ENCODE assay signal across 28 cellular contexts in the genomic region with DNA sequence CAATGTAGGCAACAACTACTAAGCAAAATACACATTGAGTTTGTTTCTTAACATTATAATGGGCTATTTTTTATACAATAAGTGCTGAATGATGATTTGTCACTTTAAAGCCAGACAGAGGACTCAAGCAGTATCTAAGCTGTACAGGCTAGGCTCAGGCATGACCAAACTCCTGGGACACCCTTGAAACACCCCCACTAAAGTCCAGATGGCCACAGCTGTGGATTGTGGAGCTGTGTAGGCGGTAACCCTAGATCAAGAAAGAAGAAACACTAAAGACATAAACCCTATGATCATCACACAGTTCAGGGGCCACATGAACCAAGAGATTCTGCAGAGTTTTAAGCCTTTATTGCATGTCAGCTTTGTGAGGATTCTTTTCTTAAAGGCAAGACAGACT. TPM values are rescaled to one million over a fixed set of nuclear protein-coding genes. Genes with fewer than 3 reads are reported as not detected.
DNase-seq lines count a peak whose midpoint lies in the region; ATAC-seq, FAIRE-seq and TF ChIP-seq lines count a peak whose summit lies in the region.
"Had no signal": no experiment of that assay in that cellular context is flagged by ENCODE, and none has a peak within 500 bp of the region (broad histone marks: within the 10 kb centered on the region; RNA-seq: fewer than 3 reads in every experiment).

No MANE protein-coding gene starts in this region.

- DNase-seq in Right ventricle myocardium inferior (ENCODE audit: missing footprints) (no peak), cardiac septum (ENCODE audit: low spot score) (no peak), K562 (ENCODE audit: extremely low read depth in 1 of 4, low spot score in 3 of 4) (no peak), left kidney (ENCODE audit: low read depth, low spot score) (peak; percentile 68), upper lobe of left lung (no peak), NCI-H1105 (lab: John Stamatoyannopoulos, UW) (no peak), iPS-NIHi11 (ENCODE audit: low spot score) (no peak), NCI-H1048 (lab: John Stamatoyannopoulos, UW) (no peak)
- DNase-seq: 8988T; activated naive CD4-positive, alpha-beta T cell treated with Interleukin-2 at 50 U/mL for 16 hours; AML-193; DMS79; GDM1; hippocampal formation; immature natural killer cell; Kasumi-1; natural killer cell; NCI-H1694; NCI-H510A; PC-9; SHP77 treated with DMSO at 0.1 percent for 48 hours; stimulated activated CD8-positive, alpha-beta memory T cell treated with anti-CD3 and anti-CD28 coated beads, Interleukin-4, amount 100 ng/mL, for 48 hours; stomach; T-helper 9 cell had no signal

- TF ChIP-seq POLR2A in K562 (conservative IDR thresholded peaks at IDR 0.05), result no peak
- TF ChIP-seq POLR2A in upper lobe of left lung (IDR thresholded peaks at IDR 0.05), result no peak

- H3K36me3 ChIP-seq in K562 (ENCODE audit: control insufficient read depth, insufficient read depth, low read length) (peaks cover 46% of the 10 kb centered on the region), upper lobe of left lung (peaks cover 0 to 7% (median 0%) of the 10 kb centered on the region in 4 donors)
- H3K36me3 ChIP-seq: adrenal gland, thyroid gland had no signal

- no peak overlapping the region for H3K9ac ChIP-seq in K562 (ENCODE audit: insufficient read depth in 1 of 2, low read depth in 2 of 2, low read length in 2 of 2)

- TF ChIP-seq CTCF in K562 (IDR thresholded peaks at IDR 0.05 in 2 of 3, conservative IDR thresholded peaks at IDR 0.05 in 1 of 3; ENCODE audit: insufficient read depth in 2 of 3, low read depth in 1 of 3, low read length in 3 of 3) (no peak), upper lobe of left lung (IDR thresholded peaks at IDR 0.05) (no peak)

- ATAC-seq in Right ventricle myocardium inferior, result peak; percentile 62
- no peak for ATAC-seq in K562
- ATAC-seq in upper lobe of left lung (ENCODE audit: low FRiP score in 2 of 2), result peak; percentile 28 to 59
- ATAC-seq: natural killer cell had no signal

- CTCF ChIA-PET in K562 (lab: Yijun Ruan, JAX; ENCODE audit: low intra/inter-chr PET ratio), result no interaction called here

- TF ChIP-seq RAD21 in K562 (CRISPR knock-in tag; conservative IDR thresholded peaks at IDR 0.05 in 1 of 2, IDR thresholded peaks at IDR 0.05 in 1 of 2), result no peak

- H3K4me1 ChIP-seq in K562 (replicated peaks in 1 of 2; ENCODE audit: control insufficient read depth in 2 of 2, insufficient read depth in 2 of 2, low read length in 2 of 2) (no peaks in the 10 kb centered on the region; a peak in 1 of 5 replicates), upper lobe of left lung (no peaks in the 10 kb centered on the region)
- H3K4me1 ChIP-seq: adrenal gland, HAP-1, stomach, thyroid gland had no signal

- in situ Hi-C loops in K562 (cut with MboI), result no loop called here

- no peak for TF ChIP-seq EP300 in K562 (IDR thresholded peaks at IDR 0.05; ENCODE audit: low read length)
- TF ChIP-seq EP300 in upper lobe of left lung (IDR thresholded peaks at IDR 0.05), result no peak

- POLR2A ChIA-PET in K562 (lab: Yijun Ruan, JAX), result no interaction called here

- no peak for FAIRE-seq in K562 (lab: Jason Lieb, UNC)

- no peaks in the 10 kb centered on the region for H3K9me1 ChIP-seq in K562 (ENCODE audit: control insufficient read depth, insufficient read depth, low read length)

- H3K27ac ChIP-seq in K562 (ENCODE audit: extremely low read depth, low read depth, low read length) (no peak overlapping the region), upper lobe of left lung (no peak overlapping the region)
- H3K27ac ChIP-seq: epithelial cell of prostate, PC-9, stomach had no signal

- no TSS peak for BruUV-seq in K562 (replicated peaks; lab: Mats Ljungman, UMichigan)

- H2AFZ ChIP-seq in K562 (ENCODE audit: low read depth, low read length), result no peak overlapping the region
- H2AFZ ChIP-seq: PC-9 had no signal

- H4K20me1 ChIP-seq in K562 (replicated peaks; ENCODE audit: control insufficient read depth, insufficient read depth, low read length), result no peaks in the 10 kb centered on the region

- H3K4me2 ChIP-seq in K562 (ENCODE audit: insufficient read depth, low read length), result no peak overlapping the region
- H3K4me2 ChIP-seq: PC-9 had no signal

- intact Hi-C loops in Right ventricle myocardium inferior (cut with DNase I), result no loop called here
- intact Hi-C loops in cardiac septum (cut with DNase I), result no loop called here
- intact Hi-C loops in K562 (cut with micrococcal nuclease), result no loop called here

- WGBS in K562 (ENCODE audit: insufficient coverage, low coverage, missing lambda C conversion rate), result 100% methylated on average over 1 of the region's 1 CpG
- 73 to 83% methylated on average over 1 of the region's 1 CpG for WGBS in upper lobe of left lung, 2 donors

- H3K79me2 ChIP-seq in K562 (ENCODE audit: control insufficient read depth, insufficient read depth, low read length), result no peaks in the 10 kb centered on the region

- H3K27me3 ChIP-seq in K562 (ENCODE audit: control insufficient read depth in 2 of 2, insufficient read depth in 2 of 2, low read length in 2 of 2), result no peaks in the 10 kb centered on the region
- no peaks in the 10 kb centered on the region for H3K27me3 ChIP-seq in upper lobe of left lung
- H3K27me3 ChIP-seq: adrenal gland, stomach, thyroid gland had no signal

- H3K9me3 ChIP-seq in K562 (replicated peaks; ENCODE audit: control insufficient read depth, insufficient read depth, low read depth, low read length) (no peaks in the 10 kb centered on the region), upper lobe of left lung (no peaks in the 10 kb centered on the region)
- H3K9me3 ChIP-seq: adrenal gland, HAP-1, stomach, thyroid gland had no signal

- H3K4me3 ChIP-seq in K562 (no peak overlapping the region), upper lobe of left lung (no peak overlapping the region)
- H3K4me3 ChIP-seq: adrenal gland, HAP-1, PC-9, stomach, thyroid gland had no signal

TF ChIP-seq in K562, 482 proteins besides CTCF, POLR2A, EP300 and RAD21:
- 0 out of 2 replicates have a peak, but pooled peaks have one; percentile 13 for TF ChIP-seq CBFA2T3 (IDR thresholded peaks at IDR 0.05)
- TF ChIP-seq, protein P1, sequence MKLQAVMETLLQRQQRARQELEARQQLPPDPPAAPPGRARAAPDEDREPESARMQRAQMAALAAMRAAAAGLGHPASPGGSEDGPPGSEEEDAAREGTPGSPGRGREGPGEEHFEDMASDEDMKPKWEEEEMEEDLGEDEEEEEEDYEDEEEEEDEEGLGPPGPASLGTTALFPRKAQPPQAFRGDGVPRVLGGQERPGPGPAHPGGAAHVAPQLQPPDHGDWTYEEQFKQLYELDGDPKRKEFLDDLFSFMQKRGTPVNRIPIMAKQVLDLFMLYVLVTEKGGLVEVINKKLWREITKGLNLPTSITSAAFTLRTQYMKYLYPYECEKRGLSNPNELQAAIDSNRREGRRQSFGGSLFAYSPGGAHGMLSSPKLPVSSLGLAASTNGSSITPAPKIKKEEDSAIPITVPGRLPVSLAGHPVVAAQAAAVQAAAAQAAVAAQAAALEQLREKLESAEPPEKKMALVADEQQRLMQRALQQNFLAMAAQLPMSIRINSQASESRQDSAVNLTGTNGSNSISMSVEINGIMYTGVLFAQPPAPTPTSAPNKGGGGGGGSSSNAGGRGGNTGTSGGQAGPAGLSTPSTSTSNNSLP (IDR thresholded peaks at IDR 0.05; ENCODE audit: borderline replicate concordance, low read depth, low read length), result no peak

RNA-seq across cellular contexts. Expression of gene TAB3, which starts 25.1 kb away (rescaled TPM):
- 12.4 TPM for total RNA-seq in Right ventricle myocardium inferior
- 16.1 TPM for total RNA-seq in cardiac septum
- total RNA-seq in K562 (2011; cell fraction: chromatin; rRNA removed; ENCODE audit: low replicate concordance), result 10.2 and 30.3 TPM in 2 replicates
- 4.5 and 7.9 TPM in 2 replicates for total RNA-seq in K562 (2011; cell fraction: nucleolus; rRNA removed)
- 11.4 and 20.8 TPM in 2 replicates for total RNA-seq in K562 (2011; cell fraction: nucleoplasm; rRNA removed)
- total RNA-seq in K562 (2014; rRNA removed), result 10.9 and 18.9 TPM in 2 replicates
- total RNA-seq in K562 (2014; rRNA removed; fragmentation: Illumina TruSeq; extraction: Trizol), result 15.5 and 16.2 TPM in 2 replicates
- 12.7 and 15.4 TPM in 2 replicates for total RNA-seq in K562 (2015; rRNA removed; fragmentation: Illumina TruSeq; extraction: Trizol)
- total RNA-seq in K562 (2021), result 14.8 and 18.8 TPM in 2 replicates
- 20.1 and 31.1 TPM in 2 replicates for polyA plus RNA-seq in K562 (2011; rRNA removed)
- 16.4 and 20.3 TPM in 2 replicates for polyA plus RNA-seq in K562 (2011; cell fraction: cytosol; rRNA removed)
- 23.1 and 24.9 TPM in 2 replicates for polyA plus RNA-seq in K562 (2011; cell fraction: nucleus; rRNA removed)
- 15.7 and 19.2 TPM in 2 replicates for polyA plus RNA-seq in K562 (2012)
- 20.0 and 23.2 TPM in 2 replicates for polyA plus RNA-seq in K562 (2014; fragmentation: Illumina TruSeq; extraction: Trizol)
- polyA plus RNA-seq in K562 (2014; fragmentation: Nextera tagmentation; extraction: Ambion mirVana), result 1 to 10 TPM; 2.4 to 3.5 TPM
- 14.8 and 15.6 TPM in 2 replicates for polyA plus RNA-seq in K562 (2014; rRNA removed)
- polyA minus RNA-seq in K562 (2011; rRNA and poly(A)+ RNA removed), result 32.2 and 50.1 TPM in 2 replicates
- polyA minus RNA-seq in K562 (2011; cell fraction: cytosol; rRNA and poly(A)+ RNA removed), result 8.7 and 14.2 TPM in 2 replicates
- 14.0 and 16.4 TPM in 2 replicates for polyA minus RNA-seq in K562 (2011; cell fraction: nucleus; rRNA and poly(A)+ RNA removed)
- total RNA-seq in upper lobe of left lung, result 10 to 100 TPM; 13.5 to 42.1 (median 18.8) TPM
